20 cellular contexts compared by ENCODE assay signal in genomic region chr7:8130663-8131062, GRCh38.
DNase-seq lines count a peak whose midpoint lies in the region; ATAC-seq and TF ChIP-seq lines count a peak whose summit lies in the region.
"Had no signal": no experiment of that assay in that cellular context is flagged by ENCODE, and none has a peak within 500 bp of the region (broad histone marks: within the 10 kb centered on the region; RNA-seq: fewer than 3 reads in every experiment).

No MANE protein-coding gene starts in this region.

- H3K4me3 Mint-ChIP-seq in T-helper 2 cell treated with Interferon-gamma antibody and Interleukin-4, amounts not matched to agents 5 μg/mL and 100 μg/mL, for 36 hours: no peak overlapping the region
- H3K4me3 Mint-ChIP-seq in activated B cell treated with CpG ODN at 0.5 μM for 24 hours: no peak overlapping the region
- H3K4me3 Mint-ChIP-seq in immature natural killer cell: peak overlapping the region; percentile 16 to 90 (median 42)
- H3K4me3 Mint-ChIP-seq: H9 had no signal

- H3K4me1 Mint-ChIP-seq in T-helper 2 cell treated with Interferon-gamma antibody and Interleukin-4, amounts not matched to agents 5 μg/mL and 100 μg/mL, for 36 hours (ENCODE audit: low read depth): peaks cover 77% of the 10 kb centered on the region
- H3K4me1 Mint-ChIP-seq in activated B cell treated with CpG ODN at 0.5 μM for 24 hours (peaks cover 76% of the 10 kb centered on the region), immature natural killer cell (peaks cover 97 to 100% of the 10 kb centered on the region in 2 donors)

- POLR2A ChIA-PET in activated B cell treated with CpG ODN at 0.5 μM for 24 hours (lab: Charles Lee): no interaction called here

- no peaks in the 10 kb centered on the region for H3K9me3 Mint-ChIP-seq in T-helper 2 cell treated with Interferon-gamma antibody and Interleukin-4, amounts not matched to agents 5 μg/mL and 100 μg/mL, for 36 hours
- H3K9me3 Mint-ChIP-seq in activated B cell treated with CpG ODN at 0.5 μM for 24 hours (no peaks in the 10 kb centered on the region), immature natural killer cell (no peaks in the 10 kb centered on the region)
- H3K9me3 Mint-ChIP-seq: H9 had no signal

- H3K27ac Mint-ChIP-seq in T-helper 2 cell treated with Interferon-gamma antibody and Interleukin-4, amounts not matched to agents 5 μg/mL and 100 μg/mL, for 36 hours: peak overlapping the region; percentile 46
- H3K27ac Mint-ChIP-seq in activated B cell treated with CpG ODN at 0.5 μM for 24 hours (peak overlapping the region; percentile 15), immature natural killer cell (peak overlapping the region; percentile 84 to 99 (median 96))
- H3K27ac Mint-ChIP-seq: H9 had no signal

- H3K4me3 ChIP-seq in GM12865 (ENCODE audit: low read depth, low read length): peak overlapping the region; percentile 55

- no peak for ATAC-seq in activated B cell treated with CpG ODN at 0.5 μM for 24 hours (ENCODE audit: low read depth)
- no peak for ATAC-seq in GM18907 (IDR thresholded peaks at IDR 0.05; ENCODE audit: unreplicated experiment)
- ATAC-seq: Panc1 had no signal

- TF ChIP-seq CTCF in GM12865 (IDR thresholded peaks at IDR 0.05; ENCODE audit: insufficient read depth, low read depth, low read length, missing control alignments) (no peak), activated B cell treated with CpG ODN at 0.5 μM for 24 hours (IDR thresholded peaks at IDR 0.05) (no peak)

- H3K36me3 Mint-ChIP-seq in T-helper 2 cell treated with Interferon-gamma antibody and Interleukin-4, amounts not matched to agents 5 μg/mL and 100 μg/mL, for 36 hours (ENCODE audit: low read depth): peaks cover 7% of the 10 kb centered on the region
- no peaks in the 10 kb centered on the region for H3K36me3 Mint-ChIP-seq in activated B cell treated with CpG ODN at 0.5 μM for 24 hours (ENCODE audit: low read depth)
- H3K36me3 Mint-ChIP-seq in immature natural killer cell: no peaks in the 10 kb centered on the region

- H3K27me3 Mint-ChIP-seq in T-helper 2 cell treated with Interferon-gamma antibody and Interleukin-4, amounts not matched to agents 5 μg/mL and 100 μg/mL, for 36 hours (ENCODE audit: low read depth): no peaks in the 10 kb centered on the region
- H3K27me3 Mint-ChIP-seq in activated B cell treated with CpG ODN at 0.5 μM for 24 hours (no peaks in the 10 kb centered on the region), immature natural killer cell (ENCODE audit: low read depth in 3 of 3) (peaks cover 6 to 12% (median 6%) of the 10 kb centered on the region in 3 donors)

- intact Hi-C loops in activated B cell treated with CpG ODN at 0.5 μM for 24 hours (cut with micrococcal nuclease): no loop called here

- CTCF ChIA-PET in activated B cell treated with CpG ODN at 0.5 μM for 24 hours (lab: Charles Lee): interaction anchor here (1.5 kb wide), 1 partner anchor 55 kb away, joined by 3 read pairs; no protein-coding TSS in a partner anchor

- no peak for DNase-seq in T-helper 2 cell treated with Interferon-gamma antibody and Interleukin-4, amounts not matched to agents 5 μg/mL and 100 μg/mL, for 36 hours (ENCODE audit: low spot score)
- DNase-seq in T-helper 2 cell (no peak), GM12865 (ENCODE audit: low read depth) (no peak), activated B cell treated with CpG ODN at 0.5 μM for 24 hours (no peak), immature natural killer cell (no peak), T-helper 9 cell (no peak), GM03348 (ENCODE audit: low spot score) (no peak)
- DNase-seq: 8988T, DMS79 treated with DMSO at 0.1 percent for 48 hours, GDM1, H9, MV-4-11, NCI-H1417 treated with DMSO at 0.1 percent for 48 hours, NCI-H2029, NCI-H2171 treated with DMSO at 0.1 percent for 48 hours, NCI-H510A, NCI-H82, Right ventricle myocardium superior had no signal

Comparison
In these comparisons a context has a peak if more than half of its experiments do, and no peak if none do; other contexts are left out.
1. H3K27ac Mint-ChIP-seq: peak in every context shown above with its lines; median percentile 96 in immature natural killer cell; 46 in T-helper 2 cell treated with Interferon-gamma antibody and Interleukin-4, amounts not matched to agents 5 μg/mL and 100 μg/mL, for 36 hours; 15 in activated B cell treated with CpG ODN at 0.5 μM for 24 hours.
2. H3K4me3 Mint-ChIP-seq: peak in immature natural killer cell (5 of 5); none in T-helper 2 cell treated with Interferon-gamma antibody and Interleukin-4, amounts not matched to agents 5 μg/mL and 100 μg/mL, for 36 hours (single experiment) and activated B cell treated with CpG ODN at 0.5 μM for 24 hours (single experiment).